Comparison of ENCODE assay signal across 29 cellular contexts in genomic region chr2:8297376-8298213, GRCh38.
"Had no signal": no experiment of that assay in that cellular context is flagged by ENCODE, and none has a peak within 500 bp of the region (broad histone marks: within the 10 kb centered on the region; RNA-seq: fewer than 3 reads in every experiment).

No MANE protein-coding gene starts in this region.

- H3K4me1 ChIP-seq: gastrocnemius medialis, thyroid gland had no signal

- H3K27ac ChIP-seq: ascending aorta, cardiac muscle cell, gastrocnemius medialis, left ventricle myocardium inferior, parathyroid adenoma, thyroid gland, upper lobe of right lung had no signal

- H3K9me3 ChIP-seq: adrenal gland, gastrocnemius medialis, stomach, thyroid gland, upper lobe of right lung had no signal

- ATAC-seq: gastrocnemius medialis; stimulated activated memory B cell treated with anti-CD40 and anti-IgM and Interleukin-4, amounts not matched to agents 10 μg/mL and 1 μg/mL and 100 μg/mL, for 72 hours had no signal

- DNase-seq: activated B cell treated with CpG ODN at 0.5 μM for 24 hours; activated CD4-positive, alpha-beta T cell treated with anti-CD3 and anti-CD28 coated beads, Interleukin-2, amount 50 U/mL, for 1 hour; activated CD8-positive, alpha-beta T cell treated with anti-CD3 and anti-CD28 coated beads for 36 hours; activated effector memory CD4-positive, alpha-beta T cell treated with Interleukin-2 at 50 U/mL for 16 hours; activated naive CD4-positive, alpha-beta T cell treated with anti-CD3 and anti-CD28 coated beads for 36 hours; activated naive CD8-positive, alpha-beta T cell treated with anti-CD3 and anti-CD28 coated beads for 36 hours; activated T-cell treated with anti-CD3 and anti-CD28 coated beads for 4 hours; activated T-cell treated with anti-CD3 and anti-CD28 coated beads, Interleukin-2, amount 50 U/mL, for 72 hours; adrenal gland; cerebellar nuclear complex; dorsolateral prefrontal cortex; effector memory CD4-positive, alpha-beta T cell; erythroblast; gastrocnemius medialis; glutamatergic neuron; left ventricle myocardium inferior; nucleus accumbens; right cardiac atrium; stimulated activated CD4-positive, alpha-beta T cell treated with anti-CD3 and anti-CD28 coated beads, Interleukin-12 subunit alpha, Interleukin-12 subunit beta, amount 100 ng/mL, for 4 hours; stimulated activated CD4-positive, alpha-beta T cell treated with anti-CD3 and anti-CD28 coated beads, Interleukin-4, amount 100 ng/mL, for 1 hour; stomach; thyroid gland; upper lobe of right lung had no signal

- H3K36me3 ChIP-seq: adrenal gland, ascending aorta, cardiac muscle cell, gastrocnemius medialis, left ventricle myocardium inferior, stomach, thyroid gland, upper lobe of right lung had no signal

- H3K36me3 Mint-ChIP-seq: brain had no signal

- H3K27ac Mint-ChIP-seq: activated B cell treated with CpG ODN at 0.5 μM for 24 hours; activated CD8-positive, alpha-beta T cell treated with anti-CD3 and anti-CD28 coated beads for 36 hours; activated naive CD4-positive, alpha-beta T cell treated with anti-CD3 and anti-CD28 coated beads for 36 hours; activated naive CD8-positive, alpha-beta T cell treated with anti-CD3 and anti-CD28 coated beads for 36 hours; activated T-cell treated with anti-CD3 and anti-CD28 coated beads, Interleukin-2, amount 50 U/mL, for 72 hours; brain; stimulated activated memory B cell treated with anti-CD40 and anti-IgM and Interleukin-4, amounts not matched to agents 10 μg/mL and 1 μg/mL and 100 μg/mL, for 72 hours had no signal

- H3K4me3 Mint-ChIP-seq: activated B cell treated with CpG ODN at 0.5 μM for 24 hours; activated CD8-positive, alpha-beta T cell treated with anti-CD3 and anti-CD28 coated beads for 36 hours; activated naive CD4-positive, alpha-beta T cell treated with anti-CD3 and anti-CD28 coated beads for 36 hours; activated naive CD8-positive, alpha-beta T cell treated with anti-CD3 and anti-CD28 coated beads for 36 hours; activated T-cell treated with anti-CD3 and anti-CD28 coated beads, Interleukin-2, amount 50 U/mL, for 72 hours; brain; stimulated activated memory B cell treated with anti-CD40 and anti-IgM and Interleukin-4, amounts not matched to agents 10 μg/mL and 1 μg/mL and 100 μg/mL, for 72 hours had no signal

- H3K27me3 ChIP-seq: adrenal gland, ascending aorta, cardiac muscle cell, dorsolateral prefrontal cortex, gastrocnemius medialis, stomach, thyroid gland, upper lobe of right lung had no signal

- H3K4me3 ChIP-seq: adrenal gland, ascending aorta, cardiac muscle cell, coronary artery, dorsolateral prefrontal cortex, gastrocnemius medialis, left ventricle myocardium inferior, stomach, thyroid gland, upper lobe of right lung had no signal

- H3K9me3 Mint-ChIP-seq: activated B cell treated with CpG ODN at 0.5 μM for 24 hours; stimulated activated memory B cell treated with anti-CD40 and anti-IgM and Interleukin-4, amounts not matched to agents 10 μg/mL and 1 μg/mL and 100 μg/mL, for 72 hours had no signal
